In the genomic region with DNA sequence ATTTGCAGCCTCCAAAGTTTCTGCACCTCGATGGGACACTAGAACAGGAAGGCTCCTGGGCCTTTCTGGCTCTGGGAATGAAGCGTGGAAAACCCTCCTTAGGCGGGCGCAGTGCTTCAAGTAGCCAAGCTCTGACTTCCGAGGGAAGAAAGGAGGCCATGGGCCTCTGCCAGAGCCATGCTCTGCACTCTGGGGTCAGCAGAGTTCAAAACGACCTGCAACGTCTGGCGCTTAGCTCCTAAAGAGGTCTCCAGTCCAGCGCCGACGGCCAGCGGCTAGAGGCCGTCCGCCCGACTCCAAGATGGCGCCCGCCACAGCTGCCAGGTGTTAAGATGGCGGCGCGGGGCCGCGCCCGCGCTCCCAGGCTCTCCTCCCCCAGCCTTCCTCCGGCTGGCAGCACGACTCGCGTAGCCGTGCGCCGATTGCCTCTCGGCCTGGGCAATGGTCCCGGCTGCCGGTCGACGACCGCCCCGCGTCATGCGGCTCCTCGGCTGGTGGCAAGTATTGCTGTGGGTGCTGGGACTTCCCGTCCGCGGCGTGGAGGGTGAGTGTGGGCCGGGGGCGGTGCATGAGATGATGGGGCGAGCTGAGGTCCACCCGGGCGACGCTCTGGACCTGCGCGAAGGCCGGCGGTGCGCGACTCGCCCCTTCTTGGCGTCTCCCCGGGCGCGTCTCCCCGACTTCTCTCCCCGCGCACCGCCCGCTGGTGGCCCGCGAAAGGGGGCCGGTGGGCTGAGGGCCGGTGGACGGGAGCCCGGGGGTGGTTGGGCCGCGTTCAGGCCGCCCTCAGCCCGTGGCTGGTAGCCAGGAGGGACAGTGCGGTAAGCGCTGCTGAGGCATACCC, we compare ENCODE assay signal across 8 cellular contexts. TPM values are rescaled to one million over a fixed set of nuclear protein-coding genes. Genes with fewer than 3 reads are reported as not detected.
A peak's percentile ranks its signal among the peaks of the same experiment; 100 is the strongest.
DNase-seq lines count a peak whose midpoint lies in the region; ATAC-seq, FAIRE-seq and TF ChIP-seq lines count a peak whose summit lies in the region.

A gene with protein sequence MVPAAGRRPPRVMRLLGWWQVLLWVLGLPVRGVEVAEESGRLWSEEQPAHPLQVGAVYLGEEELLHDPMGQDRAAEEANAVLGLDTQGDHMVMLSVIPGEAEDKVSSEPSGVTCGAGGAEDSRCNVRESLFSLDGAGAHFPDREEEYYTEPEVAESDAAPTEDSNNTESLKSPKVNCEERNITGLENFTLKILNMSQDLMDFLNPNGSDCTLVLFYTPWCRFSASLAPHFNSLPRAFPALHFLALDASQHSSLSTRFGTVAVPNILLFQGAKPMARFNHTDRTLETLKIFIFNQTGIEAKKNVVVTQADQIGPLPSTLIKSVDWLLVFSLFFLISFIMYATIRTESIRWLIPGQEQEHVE (plus strand): TSS at position 385 of the 844 bp plus-strand sequence. CDS start 57 bp downstream, at position 442.

- peak within 1 kb of the TSS; percentile 93 for H2BK120ac ChIP-seq in neuronal stem cell (ENCODE audit: low read depth, low read length)

- peak within 1 kb of the TSS; percentile 89 for H2AFZ ChIP-seq in neuronal stem cell (ENCODE audit: low read length)

- H3K27ac ChIP-seq in SJSA1 (peak within 1 kb of the TSS; percentile 70), neuronal stem cell (replicated peaks; ENCODE audit: low read length) (peak within 1 kb of the TSS; percentile 57)

- peak within 1 kb of the TSS; percentile 99 for H2BK15ac ChIP-seq in neuronal stem cell (ENCODE audit: low read length)

- no peaks in the 10 kb centered on the region for H3K9me3 ChIP-seq in SJSA1 (replicated peaks)
- H3K9me3 ChIP-seq in neuronal stem cell (replicated peaks in 1 of 2; ENCODE audit: control insufficient read depth in 2 of 2, insufficient read depth in 1 of 2, low read depth in 1 of 2, low read length in 2 of 2) = no peaks in the 10 kb centered on the region

- no CpG with 5 or more reads among the region's 79 CpGs for WGBS in neuronal stem cell (ENCODE audit: extremely low coverage in 2 of 2, insufficient read length in 2 of 2, insufficient replicate concordance in 1 of 2), 2 donors

- H3K36me3 ChIP-seq in SJSA1 = peaks cover 4% of the 10 kb centered on the region
- H3K36me3 ChIP-seq in neuronal stem cell (replicated peaks in 1 of 2; ENCODE audit: control insufficient read depth in 2 of 2, insufficient read depth in 2 of 2, low read length in 2 of 2) = peaks cover 0 to 4% of the 10 kb centered on the region in 2 donors

- H3K4me1 ChIP-seq in SJSA1 (replicated peaks) (peaks cover 18% of the 10 kb centered on the region), neuronal stem cell (ENCODE audit: control insufficient read depth in 2 of 2, insufficient read depth in 1 of 2, low read depth in 1 of 2, low read length in 2 of 2) (peaks cover 0 to 4% of the 10 kb centered on the region in 2 donors)

- DNase-seq in Daoy (ENCODE audit: low read depth) (peak; percentile 90), Kasumi-1 (lab: John Stamatoyannopoulos, UW) (peak; percentile 61 to 76), SJSA1 (ENCODE audit: low read depth in 1 of 2, low spot score in 2 of 2) (peak; percentile 91 to 93), frontal cortex (ENCODE audit: low spot score in 2 of 2) (peak; percentile 84 to 88), neuronal stem cell (ENCODE audit: low spot score) (peak; percentile 76)
- peak; percentile 39 to 78 (median 59) for DNase-seq in activated naive CD4-positive, alpha-beta T cell (lab: John Stamatoyannopoulos, UW)

- peak within 1 kb of the TSS; percentile 99 for H3K9ac ChIP-seq in neuronal stem cell (ENCODE audit: low read depth, low read length, poor library complexity)

- H4K91ac ChIP-seq in neuronal stem cell (ENCODE audit: low read depth, low read length, poor library complexity) = peak within 1 kb of the TSS; percentile 89

- peak within 1 kb of the TSS; percentile 98 for H3K14ac ChIP-seq in neuronal stem cell (ENCODE audit: low read length)

- H3K27me3 ChIP-seq in SJSA1 (replicated peaks) = no peaks in the 10 kb centered on the region
- no peaks in the 10 kb centered on the region for H3K27me3 ChIP-seq in neuronal stem cell (ENCODE audit: control insufficient read depth in 3 of 3, insufficient read depth in 3 of 3, low read depth in 1 of 3, low read length in 3 of 3)

- peak within 1 kb of the TSS; percentile 100 for H3K18ac ChIP-seq in neuronal stem cell (ENCODE audit: low read length)

- H3K4me3 ChIP-seq in SJSA1 = peak within 1 kb of the TSS; percentile 79
- H3K4me3 ChIP-seq in neuronal stem cell (ENCODE audit: low read length in 2 of 2) = peak within 1 kb of the TSS; percentile 79 to 92

- H3K4ac ChIP-seq in neuronal stem cell (ENCODE audit: low read length) = peak within 1 kb of the TSS; percentile 87

- FAIRE-seq in frontal cortex (lab: Jason Lieb, UNC) = no peak

- H2AK5ac ChIP-seq in neuronal stem cell (ENCODE audit: low read depth, low read length) = no peak within 1 kb of the TSS

- ATAC-seq in GM21825 (IDR thresholded peaks at IDR 0.05; ENCODE audit: unreplicated experiment) = peak; percentile 78

- no peaks in the 10 kb centered on the region for H3K79me1 ChIP-seq in neuronal stem cell (ENCODE audit: low read depth, low read length)

- peak within 1 kb of the TSS; percentile 79 for H3K4me2 ChIP-seq in neuronal stem cell (ENCODE audit: insufficient read depth, low read length, poor library complexity, severe bottlenecking)

- peak within 1 kb of the TSS; percentile 100 for H3K23ac ChIP-seq in neuronal stem cell (ENCODE audit: low read depth, low read length, poor library complexity)

- H4K8ac ChIP-seq in neuronal stem cell (ENCODE audit: low read depth, low read length) = peak within 1 kb of the TSS; percentile 86

- peak within 1 kb of the TSS; percentile 99 for H2BK12ac ChIP-seq in neuronal stem cell (ENCODE audit: low read length)

- no peak for TF ChIP-seq CTCF in subcutaneous adipose tissue (IDR thresholded peaks at IDR 0.05; ENCODE audit: low read depth)

- peak within 1 kb of the TSS; percentile 96 for H2BK5ac ChIP-seq in neuronal stem cell (ENCODE audit: low read length)

RNA-seq across cellular contexts. Expression of the gene that starts here (rescaled TPM):
- 62.2 and 64.4 TPM in 2 replicates for total RNA-seq in Daoy (2014; rRNA removed; shearing (Covaris generic))
- 108 and 253 TPM in 2 replicates for total RNA-seq in SJSA1 (2014; rRNA removed; shearing (Covaris generic))
- total RNA-seq in frontal cortex (108 TPM), subcutaneous adipose tissue (10 to 100 TPM; 46.1 to 66.6 (median 56.5) TPM)
- 37.5 TPM for polyA plus RNA-seq in neuronal stem cell (2013, experiment 1 of 2)
- 34.9 TPM for polyA plus RNA-seq in neuronal stem cell (2013, experiment 2 of 2)

Comparison
In these comparisons a context has a peak if more than half of its experiments do, and no peak if none do; other contexts are left out.
1. Peak in every context shown above with its lines: DNase-seq, ATAC-seq, H3K4me3 ChIP-seq and H3K27ac ChIP-seq.